Comparison of ENCODE assay signal across 16 cellular contexts in the genomic region with DNA sequence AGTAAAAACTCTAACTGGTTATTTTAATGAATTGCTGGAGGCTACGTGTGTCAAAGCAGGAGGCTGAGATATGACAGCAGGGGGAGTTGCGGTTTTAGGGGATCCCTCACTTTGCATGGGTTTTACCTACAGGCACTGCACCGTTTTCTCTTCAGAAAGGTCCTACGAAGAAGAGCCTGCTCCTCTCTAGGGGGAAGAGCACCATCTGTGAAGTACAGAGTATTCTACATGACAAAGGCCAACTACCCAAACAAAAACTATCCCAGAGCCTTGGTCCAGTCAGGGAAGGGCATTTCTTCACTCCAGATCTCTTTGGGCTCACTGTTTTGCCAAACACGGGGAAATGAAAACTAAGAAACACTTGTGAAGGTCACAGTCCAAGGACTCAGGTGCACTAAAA.
DNase-seq lines count a peak whose midpoint lies in the region; ATAC-seq, FAIRE-seq and TF ChIP-seq lines count a peak whose summit lies in the region.
"Had no signal": no experiment of that assay in that cellular context is flagged by ENCODE, and none has a peak within 500 bp of the region (broad histone marks: within the 10 kb centered on the region; RNA-seq: fewer than 3 reads in every experiment).

No MANE protein-coding gene starts in this region.

- H3K27me3 Mint-ChIP-seq in T-helper 17 cell: no peaks in the 10 kb centered on the region

- intact Hi-C loops in prostate gland (cut with DNase I): no loop called here
- intact Hi-C loops in HepG2 (cut with micrococcal nuclease; ENCODE audit: unreplicated experiment): no loop called here

- H3K9me3 ChIP-seq in HUES48 (ENCODE audit: control insufficient read depth, insufficient read depth, low read length): no peaks in the 10 kb centered on the region
- peaks cover 9% of the 10 kb centered on the region; the same call in 1 of the 2 replicates for H3K9me3 ChIP-seq in NT2/D1 (ENCODE audit: insufficient read depth, low read length)
- peaks cover 4% of the 10 kb centered on the region for H3K9me3 ChIP-seq in prostate gland
- H3K9me3 ChIP-seq in HepG2 (ENCODE audit: low read length): peaks cover 11% of the 10 kb centered on the region
- no peaks in the 10 kb centered on the region for H3K9me3 ChIP-seq in T-helper 17 cell (ENCODE audit: control insufficient read depth, low read length, poor library complexity, severe bottlenecking)

- H3K27ac Mint-ChIP-seq in T-helper 17 cell: no peak overlapping the region
- H3K27ac Mint-ChIP-seq: CD8-positive, alpha-beta memory T cell; T-helper 2 cell treated with Interferon-gamma antibody and Interleukin-4, amounts not matched to agents 5 μg/mL and 100 μg/mL, for 36 hours had no signal

- peak overlapping the region; percentile 77 for H3K27ac ChIP-seq in HUES48 (ENCODE audit: low read depth, low read length)
- H3K27ac ChIP-seq in prostate gland: no peak overlapping the region
- no peak overlapping the region for H3K27ac ChIP-seq in HepG2 (ENCODE audit: extremely low read length, insufficient read depth, low read length)

- POLR2A ChIA-PET in HepG2 (lab: Yijun Ruan, JAX): no interaction called here

- in situ Hi-C loops in HepG2 (cut with HindIII; ENCODE audit: extremely low pct_ligation_motif_present, low pct_unique_long_range_greater_than_20kb): no loop called here

- H3K36me3 Mint-ChIP-seq in T-helper 17 cell (ENCODE audit: low read depth): no peaks in the 10 kb centered on the region

- no peak for TF ChIP-seq RAD21 in HepG2 (CRISPR knock-in tag; IDR thresholded peaks at IDR 0.05)

- TF ChIP-seq POLR2A in prostate gland (IDR thresholded peaks at IDR 0.05): no peak
- no peak for TF ChIP-seq POLR2A in HepG2 (IDR thresholded peaks at IDR 0.05; ENCODE audit: insufficient read depth in 1 of 2, low read depth in 2 of 2, low read length in 2 of 2)

- H3K4me3 ChIP-seq in HUES48 (ENCODE audit: low read depth, low read length): no peak overlapping the region
- H3K4me3 ChIP-seq in NT2/D1 (ENCODE audit: insufficient read length, low read depth): no peak overlapping the region
- H3K4me3 ChIP-seq in prostate gland: no peak overlapping the region
- H3K4me3 ChIP-seq in HepG2 (replicated peaks in 1 of 3; ENCODE audit: insufficient read depth in 1 of 3, low read depth in 2 of 3, low read length in 3 of 3): no peak overlapping the region
- H3K4me3 ChIP-seq: K562 had no signal

- no TSS peak for BruUV-seq in HepG2 (replicated peaks; lab: Mats Ljungman, UMichigan)

- FAIRE-seq in HepG2 (lab: Jason Lieb, UNC): no peak
- FAIRE-seq: K562 had no signal

- no peaks in the 10 kb centered on the region for H3K27me3 ChIP-seq in HUES48 (ENCODE audit: control insufficient read depth, insufficient read depth, low read length)
- no peaks in the 10 kb centered on the region for H3K27me3 ChIP-seq in NT2/D1 (ENCODE audit: insufficient read depth, insufficient read length)
- no peaks in the 10 kb centered on the region for H3K27me3 ChIP-seq in prostate gland (replicated peaks; ENCODE audit: insufficient read depth)
- H3K27me3 ChIP-seq in HepG2 (ENCODE audit: control insufficient read depth in 1 of 2, insufficient read depth in 2 of 2, low read length in 2 of 2): 0 out of 5 replicates have a peak, but pooled peaks cover 0 to 1% of the 10 kb centered on the region in 2 experiments

- no peaks in the 10 kb centered on the region for H4K20me1 ChIP-seq in HepG2 (ENCODE audit: insufficient read depth, low read length)

- no peaks in the 10 kb centered on the region for H3K4me1 Mint-ChIP-seq in T-helper 17 cell
- H3K4me1 Mint-ChIP-seq: CD8-positive, alpha-beta memory T cell had no signal

- H3K9ac ChIP-seq in HUES48 (ENCODE audit: low read depth, low read length) (no peak overlapping the region), NT2/D1 (ENCODE audit: insufficient read length, low read depth) (no peak overlapping the region), HepG2 (ENCODE audit: insufficient read depth, low read depth, low read length) (no peak overlapping the region)

- peak; percentile 79 for DNase-seq in ELF-1 (ENCODE audit: low read depth, low spot score)
- peak; percentile 46 for DNase-seq in NT2/D1 (ENCODE audit: low read depth, low spot score)
- DNase-seq in iPS DF 4.7 (ENCODE audit: extremely low read depth, low spot score): peak; percentile 5
- no peak for DNase-seq in prostate gland (ENCODE audit: low spot score)
- DNase-seq in HepG2 (ENCODE audit: low spot score): no peak
- no peak for DNase-seq in T-helper 17 cell
- DNase-seq: CD8-positive, alpha-beta memory T cell; DMS 273 treated with DMSO at 0.1 percent for 48 hours; NCI-H1105; NCI-H187 treated with DMSO at 0.1 percent for 48 hours; NCI-H774; SIG-M5 had no signal

- TF ChIP-seq EP300 in HepG2 (IDR thresholded peaks at IDR 0.05; ENCODE audit: low read depth in 2 of 2, low read length in 2 of 2): no peak
- no peak for TF ChIP-seq EP300 in HepG2 (CRISPR knock-in tag; IDR thresholded peaks at IDR 0.05; ENCODE audit: borderline replicate concordance)

- H2AFZ ChIP-seq in HepG2 (ENCODE audit: low read length): no peak overlapping the region

- H3K4me1 ChIP-seq in HUES48 (ENCODE audit: control insufficient read depth, insufficient read depth, low read length) (0 out of 2 replicates have a peak, but pooled peaks cover 9% of the 10 kb centered on the region), NT2/D1 (ENCODE audit: insufficient read depth, insufficient read length) (no peaks in the 10 kb centered on the region), prostate gland (replicated peaks) (no peaks in the 10 kb centered on the region), HepG2 (ENCODE audit: insufficient read depth, low read length) (no peaks in the 10 kb centered on the region)

- no peak overlapping the region for H3K4me2 ChIP-seq in HepG2 (ENCODE audit: low read depth, low read length)

- CTCF ChIA-PET in HepG2 (lab: Yijun Ruan, JAX; ENCODE audit: low intra/inter-chr PET ratio, low total read pairs): no interaction called here

- no peak for TF ChIP-seq CTCF in prostate gland (IDR thresholded peaks at IDR 0.05)
- TF ChIP-seq CTCF in HepG2 (CRISPR knock-in tag; IDR thresholded peaks at IDR 0.05): no peak

- H3K36me3 ChIP-seq in HUES48 (ENCODE audit: control insufficient read depth, insufficient read depth, low read length): no peaks in the 10 kb centered on the region
- H3K36me3 ChIP-seq in NT2/D1 (ENCODE audit: insufficient read depth, insufficient read length, low read length): no peaks in the 10 kb centered on the region
- no peaks in the 10 kb centered on the region for H3K36me3 ChIP-seq in prostate gland
- H3K36me3 ChIP-seq in HepG2 (replicated peaks in 1 of 2; ENCODE audit: control insufficient read depth in 1 of 2, insufficient read depth in 2 of 2, low read length in 2 of 2): no peaks in the 10 kb centered on the region

- 64% methylated on average over 5 of the region's 5 CpGs for WGBS in prostate gland
- 4% methylated on average over 5 of the region's 5 CpGs for WGBS in HepG2 (ENCODE audit: low lambda C conversion rate)

- ATAC-seq in HepG2 (no peak), GM21390 (IDR thresholded peaks at IDR 0.05; ENCODE audit: unreplicated experiment) (no peak), T-helper 17 cell (no peak)
- ATAC-seq: K562 had no signal

- no peak overlapping the region for H3K4me3 Mint-ChIP-seq in T-helper 17 cell
- H3K4me3 Mint-ChIP-seq: CD8-positive, alpha-beta memory T cell; T-helper 2 cell treated with Interferon-gamma antibody and Interleukin-4, amounts not matched to agents 5 μg/mL and 100 μg/mL, for 36 hours had no signal

- no peaks in the 10 kb centered on the region for H3K79me2 ChIP-seq in HepG2 (ENCODE audit: insufficient read depth, low read length)

TF ChIP-seq in HepG2, 621 proteins besides CTCF, POLR2A, EP300 and RAD21:
- TF ChIP-seq, protein P1, sequence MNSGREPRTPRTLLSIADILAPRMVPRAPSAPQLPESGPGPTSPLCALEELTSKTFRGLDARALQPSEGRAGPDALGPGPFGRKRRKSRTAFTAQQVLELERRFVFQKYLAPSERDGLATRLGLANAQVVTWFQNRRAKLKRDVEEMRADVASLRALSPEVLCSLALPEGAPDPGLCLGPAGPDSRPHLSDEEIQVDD (CRISPR knock-in tag; IDR thresholded peaks at IDR 0.05; ENCODE audit: borderline replicate concordance): no peak
- TF ChIP-seq DMAP1 (CRISPR knock-in tag; IDR thresholded peaks at IDR 0.05): no peak
- no peak for TF ChIP-seq REXO4 (CRISPR knock-in tag; IDR thresholded peaks at IDR 0.05; ENCODE audit: borderline replicate concordance)
- TF ChIP-seq ZNF253 (CRISPR knock-in tag; IDR thresholded peaks at IDR 0.05; ENCODE audit: borderline replicate concordance): no peak
- TF ChIP-seq ZKSCAN8 (CRISPR knock-in tag; IDR thresholded peaks at IDR 0.05; ENCODE audit: borderline replicate concordance): no peak

Comparison
In these comparisons a context has a peak if more than half of its experiments do, and no peak if none do; other contexts are left out.
1. DNase-seq: peak in ELF-1 (single experiment), NT2/D1 (single experiment) and iPS DF 4.7 (single experiment); none in prostate gland (single experiment), HepG2 (single experiment) and T-helper 17 cell (0 of 3).